Comparison of ENCODE assay signal across 9 cellular contexts in genomic region chr15:90557651-90558084, GRCh38. TPM values are rescaled to one million over a fixed set of nuclear protein-coding genes. Genes with fewer than 3 reads are reported as not detected.
DNase-seq lines count a peak whose midpoint lies in the region; ATAC-seq, FAIRE-seq and TF ChIP-seq lines count a peak whose summit lies in the region.
"Had no signal": no experiment of that assay in that cellular context is flagged by ENCODE, and none has a peak within 500 bp of the region (broad histone marks: within the 10 kb centered on the region; RNA-seq: fewer than 3 reads in every experiment).

No MANE protein-coding gene starts in this region.

- H3K27me3 Mint-ChIP-seq in endodermal cell (ENCODE audit: insufficient read depth): no peaks in the 10 kb centered on the region

- peak overlapping the region; percentile 17 for H3K27ac Mint-ChIP-seq in endodermal cell

- H3K4me3 Mint-ChIP-seq in endodermal cell: no peak overlapping the region
- H3K4me3 Mint-ChIP-seq: neural crest cell had no signal

- H3K4me1 ChIP-seq in endodermal cell (ENCODE audit: control insufficient read depth, insufficient read depth, low read length): peaks cover 15% of the 10 kb centered on the region

- no peak overlapping the region for H3K27ac ChIP-seq in endodermal cell (ENCODE audit: low read depth, low read length)

- TF ChIP-seq CTCF in endodermal cell (conservative IDR thresholded peaks at IDR 0.05): no peak

- H3K27me3 ChIP-seq in endodermal cell (ENCODE audit: control insufficient read depth, insufficient read depth, low read length, poor library complexity, severe bottlenecking): no peaks in the 10 kb centered on the region

- H3K36me3 Mint-ChIP-seq in endodermal cell (ENCODE audit: low read depth): no peaks in the 10 kb centered on the region

- H3K9me3 ChIP-seq in endodermal cell (ENCODE audit: control insufficient read depth, low read length): no peaks in the 10 kb centered on the region

- H3K4me1 Mint-ChIP-seq in endodermal cell: peaks cover 22% of the 10 kb centered on the region

- no peaks in the 10 kb centered on the region for H3K36me3 ChIP-seq in endodermal cell (ENCODE audit: control insufficient read depth, insufficient read depth, low read length)

- no peaks in the 10 kb centered on the region for H3K9me3 Mint-ChIP-seq in endodermal cell
- H3K9me3 Mint-ChIP-seq: neural crest cell had no signal

- ATAC-seq in HG03108 (IDR thresholded peaks at IDR 0.05; ENCODE audit: unreplicated experiment): no peak

- no peak overlapping the region for H3K9ac ChIP-seq in endodermal cell (ENCODE audit: extremely low read depth, low read length, poor library complexity, severe bottlenecking)

- FAIRE-seq in HTR-8/SVneo (lab: Jason Lieb, UNC): no peak

- no peak overlapping the region for H3K4me3 ChIP-seq in endodermal cell (ENCODE audit: low read length)

- WGBS in endodermal cell (ENCODE audit: insufficient coverage in 1 of 2, insufficient read length in 1 of 2), 2 experiments: 86 to 90% methylated on average over 4 of the region's 4 CpGs

- DNase-seq in AG08395 (ENCODE audit: low spot score) (peak; percentile 53), OCI-M1 (lab: John Stamatoyannopoulos, UW) (peak; percentile 61), endodermal cell (no peak), myocyte (ENCODE audit: low read depth) (peak; percentile 41), DMS53 treated with DMSO at 0.1 percent for 48 hours (lab: John Stamatoyannopoulos, UW; ENCODE audit: unreplicated experiment) (no peak), HTR-8/SVneo (ENCODE audit: insufficient read length, low spot score) (no peak), DMS53 (lab: John Stamatoyannopoulos, UW) (no peak)

RNA-seq across cellular contexts. Expression of gene CRTC3, which starts 27.9 kb away (rescaled TPM):
- total RNA-seq in endodermal cell: 10 to 100 TPM; 17.3 to 21.9 TPM
- polyA plus RNA-seq in endodermal cell (2013, experiment 1 of 2): 13.9 TPM
- 12.7 TPM for polyA plus RNA-seq in endodermal cell (2013, experiment 2 of 2)
- total RNA-seq in myocyte: 17.6 and 19.1 TPM in 2 replicates
- 23.8 TPM for polyA plus RNA-seq in myocyte (2012)

Comparison
In these comparisons a context has a peak if more than half of its experiments do, and no peak if none do; other contexts are left out.
1. DNase-seq: peak in AG08395 (single experiment), OCI-M1 (single experiment) and myocyte (single experiment); none in endodermal cell (single experiment), DMS53 treated with DMSO at 0.1 percent for 48 hours (single experiment), HTR-8/SVneo (single experiment) and DMS53 (single experiment).